ENCODE assay signal across 8 cellular contexts in the genomic region with DNA sequence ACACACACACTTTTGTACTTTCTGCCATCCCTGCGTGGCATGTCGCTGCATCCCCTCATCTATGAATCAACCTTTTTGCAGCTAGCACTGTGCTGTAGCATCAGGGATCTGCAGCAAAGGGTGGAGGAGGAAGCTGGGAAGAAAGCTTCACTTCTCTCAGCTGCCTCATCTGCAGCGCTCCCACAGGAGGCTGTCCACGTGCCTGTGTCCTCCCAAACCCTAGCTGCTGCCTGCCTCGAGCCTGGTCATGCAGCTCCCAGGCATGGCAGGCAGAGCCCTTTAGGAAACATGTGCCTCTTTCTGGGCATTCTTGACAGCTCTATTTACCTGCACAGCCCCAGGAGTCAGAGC.
DNase-seq lines count a peak whose midpoint lies in the region; ATAC-seq and TF ChIP-seq lines count a peak whose summit lies in the region.

No MANE protein-coding gene starts in this region.

- H3K9me3 ChIP-seq in SK-N-SH, result no peaks in the 10 kb centered on the region
- no peaks in the 10 kb centered on the region for H3K9me3 ChIP-seq in ovary

- intact Hi-C loops in ovary (cut with DNase I), result loop anchor here in 1 of 4 donors (10.0 kb wide), 2 partner anchors 63 to 653 kb away; a partner anchor contains a TSS

- ATAC-seq in GM19463 (IDR thresholded peaks at IDR 0.05; ENCODE audit: unreplicated experiment) (no peak), HG03108 (IDR thresholded peaks at IDR 0.05; ENCODE audit: unreplicated experiment) (no peak)

- H3K27me3 ChIP-seq in SK-N-SH (ENCODE audit: insufficient read depth), result no peaks in the 10 kb centered on the region
- H3K27me3 ChIP-seq in ovary, result no peaks in the 10 kb centered on the region

- no peak for TF ChIP-seq POLR2A in ovary (IDR thresholded peaks at IDR 0.05)

- peak; percentile 76 for DNase-seq in EL
- DNase-seq in SK-N-SH, result peak; percentile 13
- peak; percentile 60 for DNase-seq in fibroblast of peridontal ligament (ENCODE audit: extremely low read depth)
- peak; percentile 47 to 57 (median 49) for DNase-seq in ovary
- no peak for DNase-seq in NOMO-1 (lab: John Stamatoyannopoulos, UW; ENCODE audit: unreplicated experiment in 2 of 2)
- DNase-seq in NCI-H82 treated with DMSO at 0.1 percent for 48 hours (lab: John Stamatoyannopoulos, UW; ENCODE audit: unreplicated experiment), result no peak

- POLR2A ChIA-PET in SK-N-SH (lab: Yijun Ruan, JAX), result interaction anchor here (2.0 kb wide), 1 partner anchor 59 kb away, joined by 7 read pairs; no protein-coding TSS in a partner anchor

- no peaks in the 10 kb centered on the region for H4K20me1 ChIP-seq in SK-N-SH (ENCODE audit: insufficient read depth)

- peak overlapping the region; percentile 62 for H3K4me2 ChIP-seq in SK-N-SH

- H3K36me3 ChIP-seq in SK-N-SH (replicated peaks in 1 of 2; ENCODE audit: control insufficient read depth in 1 of 2, insufficient read depth in 2 of 2, low read length in 1 of 2) (no peaks in the 10 kb centered on the region), ovary (no peaks in the 10 kb centered on the region)

- no peaks in the 10 kb centered on the region for H3K79me2 ChIP-seq in SK-N-SH (ENCODE audit: insufficient read depth)

- CTCF ChIA-PET in SK-N-SH (lab: Yijun Ruan, JAX), result interaction anchor here (0.8 to 2.9 kb wide), 3 partner anchors 60 to 232 kb away, joined by 3 to 12 read pairs (median 3); no protein-coding TSS in a partner anchor

- TF ChIP-seq EP300 in SK-N-SH (IDR thresholded peaks at IDR 0.05; ENCODE audit: borderline replicate concordance in 1 of 2, low read depth in 1 of 2, low read length in 1 of 2) (no peak), ovary (IDR thresholded peaks at IDR 0.05) (no peak)

- H3K9ac ChIP-seq in SK-N-SH, result peak overlapping the region; percentile 65

- no peaks in the 10 kb centered on the region for H3K9me2 ChIP-seq in SK-N-SH

- no peak overlapping the region; a peak in 1 of 4 replicates for H3K4me3 ChIP-seq in SK-N-SH (ENCODE audit: low read depth in 2 of 2, low read length in 1 of 2)
- H3K4me3 ChIP-seq in ovary, result no peak overlapping the region

- H3K27ac ChIP-seq in SK-N-SH (ENCODE audit: low read depth in 2 of 2, low read length in 1 of 2) (peak overlapping the region; percentile 91 to 97), ovary (peak overlapping the region; percentile 22 to 77)

- TF ChIP-seq CTCF in SK-N-SH (IDR thresholded peaks at IDR 0.05), result no peak
- TF ChIP-seq CTCF in ovary (IDR thresholded peaks at IDR 0.05), result no peak

- WGBS in SK-N-SH (ENCODE audit: low lambda C conversion rate), result 35% methylated on average over 3 of the region's 5 CpGs
- 2 to 7% (median 7%) methylated on average over 5 of the region's 5 CpGs for WGBS in ovary, 3 donors

- H2AFZ ChIP-seq in SK-N-SH (ENCODE audit: low read depth), result peak overlapping the region; percentile 70

- H3K4me1 ChIP-seq in SK-N-SH (ENCODE audit: control insufficient read depth in 1 of 2, insufficient read depth in 2 of 2, low read depth in 1 of 2, low read length in 1 of 2) (peaks cover 21 to 40% of the 10 kb centered on the region in 2 experiments; a peak in 3 of 4 replicates), ovary (ENCODE audit: insufficient read depth) (peaks cover 9% of the 10 kb centered on the region)

- no peak for TF ChIP-seq RAD21 in SK-N-SH (IDR thresholded peaks at IDR 0.05; ENCODE audit: low read length)

- H3F3A ChIP-seq in SK-N-SH (replicated peaks; ENCODE audit: insufficient read depth), result peaks cover 15% of the 10 kb centered on the region

TF ChIP-seq in SK-N-SH, 30 proteins besides CTCF, POLR2A, EP300 and RAD21:
- TF ChIP-seq JUND (IDR thresholded peaks at IDR 0.05), result no peak
- TF ChIP-seq, protein P1, sequence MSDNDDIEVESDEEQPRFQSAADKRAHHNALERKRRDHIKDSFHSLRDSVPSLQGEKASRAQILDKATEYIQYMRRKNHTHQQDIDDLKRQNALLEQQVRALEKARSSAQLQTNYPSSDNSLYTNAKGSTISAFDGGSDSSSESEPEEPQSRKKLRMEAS (IDR thresholded peaks at IDR 0.05; ENCODE audit: low read depth), result peak; percentile 94
- no peak for TF ChIP-seq GATA2 (CRISPR knock-in tag; IDR thresholded peaks at IDR 0.05)
- no peak for TF ChIP-seq NRF1 (IDR thresholded peaks at IDR 0.05; ENCODE audit: low read depth, low read length)
- TF ChIP-seq, protein P2, sequence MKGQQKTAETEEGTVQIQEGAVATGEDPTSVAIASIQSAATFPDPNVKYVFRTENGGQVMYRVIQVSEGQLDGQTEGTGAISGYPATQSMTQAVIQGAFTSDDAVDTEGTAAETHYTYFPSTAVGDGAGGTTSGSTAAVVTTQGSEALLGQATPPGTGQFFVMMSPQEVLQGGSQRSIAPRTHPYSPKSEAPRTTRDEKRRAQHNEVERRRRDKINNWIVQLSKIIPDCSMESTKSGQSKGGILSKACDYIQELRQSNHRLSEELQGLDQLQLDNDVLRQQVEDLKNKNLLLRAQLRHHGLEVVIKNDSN (IDR thresholded peaks at IDR 0.05; ENCODE audit: borderline replicate concordance, low read depth), result peak; percentile 16; the same call in 1 of the 2 replicates
- TF ChIP-seq MXI1 (IDR thresholded peaks at IDR 0.05; ENCODE audit: low read depth, low read length), result no peak
- TF ChIP-seq MEF2A (IDR thresholded peaks at IDR 0.05; ENCODE audit: borderline replicate concordance, low read depth), result no peak
- TF ChIP-seq FOXJ3 (CRISPR knock-in tag; IDR thresholded peaks at IDR 0.05), result no peak
- TF ChIP-seq ELF1 (IDR thresholded peaks at IDR 0.05), result no peak
- TF ChIP-seq POLR2AphosphoS5 (IDR thresholded peaks at IDR 0.05; ENCODE audit: low read depth, low read length), result no peak
- TF ChIP-seq CHD2 (IDR thresholded peaks at IDR 0.05; ENCODE audit: low read length, partially characterized antibody), result no peak
- TF ChIP-seq RXRA (IDR thresholded peaks at IDR 0.05; ENCODE audit: borderline replicate concordance, low read depth), result no peak
- TF ChIP-seq YY1 (IDR thresholded peaks at IDR 0.05; ENCODE audit: low read depth), result no peak
- TF ChIP-seq SIN3A (IDR thresholded peaks at IDR 0.05; ENCODE audit: borderline replicate concordance, low read depth, low read length), result no peak
- TF ChIP-seq TCF12 (IDR thresholded peaks at IDR 0.05), result no peak
- no peak for TF ChIP-seq TAF1 (IDR thresholded peaks at IDR 0.05; ENCODE audit: borderline replicate concordance, low read depth, low read length)

Comparison
In these comparisons a context has a peak if more than half of its experiments do, and no peak if none do; other contexts are left out.
1. DNase-seq: peak in EL (single experiment), SK-N-SH (single experiment), fibroblast of peridontal ligament (single experiment) and ovary (5 of 5); none in NOMO-1 (0 of 2) and NCI-H82 treated with DMSO at 0.1 percent for 48 hours (single experiment).